In genomic region chr14:63045612-63046320, GRCh38 we compare ENCODE assay signal across 9 cellular contexts. TPM values are rescaled to one million over a fixed set of nuclear protein-coding genes. Genes with fewer than 3 reads are reported as not detected.
A peak's percentile ranks its signal among the peaks of the same experiment; 100 is the strongest.
DNase-seq lines count a peak whose midpoint lies in the region; ATAC-seq and TF ChIP-seq lines count a peak whose summit lies in the region.
"Had no signal": no experiment of that assay in that cellular context is flagged by ENCODE, and none has a peak within 500 bp of the region (broad histone marks: within the 10 kb centered on the region; RNA-seq: fewer than 3 reads in every experiment).

No MANE protein-coding gene starts in this region.

- peak overlapping the region; percentile 80 for H3K4me2 ChIP-seq in skeletal muscle satellite cell (ENCODE audit: low read length)

- no peaks in the 10 kb centered on the region for H3K9me3 Mint-ChIP-seq in T-helper 2 cell treated with Interferon-gamma antibody and Interleukin-4, amounts not matched to agents 5 μg/mL and 100 μg/mL, for 36 hours

- no peak overlapping the region for H3K27ac Mint-ChIP-seq in T-helper 2 cell treated with Interferon-gamma antibody and Interleukin-4, amounts not matched to agents 5 μg/mL and 100 μg/mL, for 36 hours

- no peak overlapping the region for H3K27ac ChIP-seq in RWPE2 (ENCODE audit: poor library complexity, severe bottlenecking)
- no peak overlapping the region for H3K27ac ChIP-seq in heart right ventricle
- H3K27ac ChIP-seq: right lobe of liver had no signal

- 1% methylated on average over 59 to 70 of the region's 70 CpGs for WGBS in heart right ventricle, 2 donors

- H3K36me3 ChIP-seq in RWPE2 (ENCODE audit: low read depth): no peaks in the 10 kb centered on the region
- no peaks in the 10 kb centered on the region for H3K36me3 ChIP-seq in heart right ventricle
- H3K36me3 ChIP-seq in skeletal muscle satellite cell (ENCODE audit: insufficient read depth, low read length): no peaks in the 10 kb centered on the region
- H3K36me3 ChIP-seq: right lobe of liver had no signal

- no peaks in the 10 kb centered on the region for H3K4me1 ChIP-seq in RWPE2 (ENCODE audit: insufficient read depth, poor library complexity, severe bottlenecking)
- peaks cover 0 to 15% (median 12%) of the 10 kb centered on the region in 9 donors for H3K4me1 ChIP-seq in heart right ventricle
- H3K4me1 ChIP-seq in skeletal muscle satellite cell (ENCODE audit: control insufficient read depth, insufficient read depth, low read length): no peaks in the 10 kb centered on the region

- H3K36me3 Mint-ChIP-seq in T-helper 2 cell treated with Interferon-gamma antibody and Interleukin-4, amounts not matched to agents 5 μg/mL and 100 μg/mL, for 36 hours (ENCODE audit: low read depth): no peaks in the 10 kb centered on the region

- no peak overlapping the region for H3K9ac ChIP-seq in skeletal muscle satellite cell (ENCODE audit: low read depth, low read length)

- H3K27me3 Mint-ChIP-seq in T-helper 2 cell treated with Interferon-gamma antibody and Interleukin-4, amounts not matched to agents 5 μg/mL and 100 μg/mL, for 36 hours (ENCODE audit: low read depth): peaks cover 42% of the 10 kb centered on the region

- DNase-seq in AG08396 (ENCODE audit: low spot score): peak; percentile 64
- peak; percentile 57 for DNase-seq in RWPE2 (ENCODE audit: low spot score)
- DNase-seq in heart right ventricle: no peak
- no peak for DNase-seq in T-helper 2 cell treated with Interferon-gamma antibody and Interleukin-4, amounts not matched to agents 5 μg/mL and 100 μg/mL, for 36 hours (ENCODE audit: low spot score)
- no peak for DNase-seq in globus pallidus (ENCODE audit: low spot score)
- DNase-seq in activated CD4-positive, CD25-positive, alpha-beta regulatory T cell (lab: John Stamatoyannopoulos, UW): no peak

- H3K9me3 ChIP-seq in RWPE2 (ENCODE audit: severe bottlenecking): no peaks in the 10 kb centered on the region
- H3K9me3 ChIP-seq in heart right ventricle: no peaks in the 10 kb centered on the region
- no peaks in the 10 kb centered on the region for H3K9me3 ChIP-seq in skeletal muscle satellite cell (replicated peaks; ENCODE audit: low read length)
- H3K9me3 ChIP-seq: right lobe of liver had no signal

- H3K4me3 ChIP-seq in RWPE2 (ENCODE audit: severe bottlenecking) (peak overlapping the region; percentile 27), heart right ventricle (peak overlapping the region in 8 of 10 donors; percentile 17 to 35 (median 30)), skeletal muscle satellite cell (ENCODE audit: low read length) (peak overlapping the region; percentile 54)
- H3K4me3 ChIP-seq: right lobe of liver had no signal

- no peaks in the 10 kb centered on the region for H3K4me1 Mint-ChIP-seq in T-helper 2 cell treated with Interferon-gamma antibody and Interleukin-4, amounts not matched to agents 5 μg/mL and 100 μg/mL, for 36 hours (ENCODE audit: low read depth)

- ATAC-seq in HG03354 (IDR thresholded peaks at IDR 0.05; ENCODE audit: poor library complexity, severe bottlenecking, unreplicated experiment) (peak; percentile 35), RWPE2 (ENCODE audit: low read depth) (peak; percentile 78), heart right ventricle (peak in 7 of 8 donors; percentile 19 to 63 (median 44))

- TF ChIP-seq CTCF in RWPE2 (IDR thresholded peaks at IDR 0.05; ENCODE audit: poor library complexity, severe bottlenecking) (peak; percentile 25), heart right ventricle (IDR thresholded peaks at IDR 0.05) (no peak)

- no peak overlapping the region for H3K4me3 Mint-ChIP-seq in T-helper 2 cell treated with Interferon-gamma antibody and Interleukin-4, amounts not matched to agents 5 μg/mL and 100 μg/mL, for 36 hours

- intact Hi-C loops in heart right ventricle (cut with DNase I): loop anchor here in 1 of 10 donors (10.0 kb wide), 1 partner anchor 881 kb away; no protein-coding TSS in a partner anchor

- peaks cover 58% of the 10 kb centered on the region for H3K27me3 ChIP-seq in RWPE2 (ENCODE audit: insufficient read depth, poor library complexity, severe bottlenecking)
- peaks cover 19 to 98% (median 87%) of the 10 kb centered on the region in 7 donors for H3K27me3 ChIP-seq in heart right ventricle
- peaks cover 84% of the 10 kb centered on the region for H3K27me3 ChIP-seq in skeletal muscle satellite cell (ENCODE audit: control insufficient read depth, insufficient read depth, low read length)

RNA-seq across cellular contexts. Expression of gene KCNH5, which starts 0.5 kb away (rescaled TPM):
- under 1 TPM in 1 of 10 donors, not detected in 9; 0.15 TPM for total RNA-seq in heart right ventricle
- polyA plus RNA-seq in heart right ventricle: not detected
- total RNA-seq in skeletal muscle satellite cell (2012; rRNA removed): not detected in 2 replicates
- total RNA-seq: right lobe of liver had no signal

Comparison
In these comparisons a context has a peak if more than half of its experiments do, and no peak if none do; other contexts are left out.
1. DNase-seq: peak in AG08396 (single experiment) and RWPE2 (single experiment); none in heart right ventricle (0 of 2), T-helper 2 cell treated with Interferon-gamma antibody and Interleukin-4, amounts not matched to agents 5 μg/mL and 100 μg/mL, for 36 hours (single experiment), globus pallidus (single experiment) and activated CD4-positive, CD25-positive, alpha-beta regulatory T cell (0 of 4).
2. Peak in every context shown above with its lines, with median percentiles within 50 percentile points of each other: ATAC-seq and H3K4me3 ChIP-seq.